ENCODE assay signal across 2 cellular contexts in the genomic region with DNA sequence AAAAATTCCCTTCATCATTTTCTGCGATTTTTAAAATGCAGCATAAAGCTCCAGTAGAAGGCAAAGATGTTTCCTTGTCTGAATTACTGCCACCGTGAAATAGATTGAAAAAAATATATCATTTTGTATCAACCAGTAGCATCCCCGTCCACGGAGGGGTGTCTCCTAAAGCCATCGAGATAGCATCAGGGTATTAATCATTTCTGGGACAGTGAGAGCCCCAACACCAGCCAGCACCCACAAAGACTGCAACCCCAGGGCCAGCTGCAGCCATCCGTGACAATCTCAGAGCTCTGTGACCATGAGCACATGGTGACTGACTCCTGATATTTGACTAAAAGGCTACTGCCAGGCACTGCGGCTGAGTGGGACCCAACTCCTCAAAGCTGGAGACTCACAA.
TF ChIP-seq lines count a peak whose summit lies in the region.

No MANE protein-coding gene starts in this region.

TF ChIP-seq in SK-N-SH, 30 proteins besides CTCF, POLR2A, EP300 and RAD21:
- TF ChIP-seq, protein P1, sequence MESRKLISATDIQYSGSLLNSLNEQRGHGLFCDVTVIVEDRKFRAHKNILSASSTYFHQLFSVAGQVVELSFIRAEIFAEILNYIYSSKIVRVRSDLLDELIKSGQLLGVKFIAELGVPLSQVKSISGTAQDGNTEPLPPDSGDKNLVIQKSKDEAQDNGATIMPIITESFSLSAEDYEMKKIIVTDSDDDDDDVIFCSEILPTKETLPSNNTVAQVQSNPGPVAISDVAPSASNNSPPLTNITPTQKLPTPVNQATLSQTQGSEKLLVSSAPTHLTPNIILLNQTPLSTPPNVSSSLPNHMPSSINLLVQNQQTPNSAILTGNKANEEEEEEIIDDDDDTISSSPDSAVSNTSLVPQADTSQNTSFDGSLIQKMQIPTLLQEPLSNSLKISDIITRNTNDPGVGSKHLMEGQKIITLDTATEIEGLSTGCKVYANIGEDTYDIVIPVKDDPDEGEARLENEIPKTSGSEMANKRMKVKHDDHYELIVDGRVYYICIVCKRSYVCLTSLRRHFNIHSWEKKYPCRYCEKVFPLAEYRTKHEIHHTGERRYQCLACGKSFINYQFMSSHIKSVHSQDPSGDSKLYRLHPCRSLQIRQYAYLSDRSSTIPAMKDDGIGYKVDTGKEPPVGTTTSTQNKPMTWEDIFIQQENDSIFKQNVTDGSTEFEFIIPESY (IDR thresholded peaks at IDR 0.05; ENCODE audit: borderline replicate concordance, low read depth) = no peak
- no peak for TF ChIP-seq TAF1 (IDR thresholded peaks at IDR 0.05; ENCODE audit: borderline replicate concordance, low read depth, low read length)
- TF ChIP-seq, protein P2, sequence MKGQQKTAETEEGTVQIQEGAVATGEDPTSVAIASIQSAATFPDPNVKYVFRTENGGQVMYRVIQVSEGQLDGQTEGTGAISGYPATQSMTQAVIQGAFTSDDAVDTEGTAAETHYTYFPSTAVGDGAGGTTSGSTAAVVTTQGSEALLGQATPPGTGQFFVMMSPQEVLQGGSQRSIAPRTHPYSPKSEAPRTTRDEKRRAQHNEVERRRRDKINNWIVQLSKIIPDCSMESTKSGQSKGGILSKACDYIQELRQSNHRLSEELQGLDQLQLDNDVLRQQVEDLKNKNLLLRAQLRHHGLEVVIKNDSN (IDR thresholded peaks at IDR 0.05; ENCODE audit: borderline replicate concordance, low read depth) = no peak
- TF ChIP-seq MXI1 (IDR thresholded peaks at IDR 0.05; ENCODE audit: low read depth, low read length) = peak; percentile 47; the same call in 1 of the 2 replicates
- no peak for TF ChIP-seq TCF12 (IDR thresholded peaks at IDR 0.05)

TF ChIP-seq in H1, 55 proteins besides CTCF, POLR2A, EP300 and RAD21 (continued from another document):
- no peak for TF ChIP-seq FOSL1 (IDR thresholded peaks at IDR 0.05; ENCODE audit: insufficient read depth, low read depth, low read length)
- TF ChIP-seq CEBPB (IDR thresholded peaks at IDR 0.05; ENCODE audit: low read depth, low read length) = no peak
- TF ChIP-seq ATF2 (IDR thresholded peaks at IDR 0.05; ENCODE audit: low read length) = no peak
